In genomic region chr20:62258499-62259293, GRCh38 we compare ENCODE assay signal across 1 cellular context.
TF ChIP-seq lines count a peak whose summit lies in the region.

No MANE protein-coding gene starts in this region.

TF ChIP-seq in endothelial cell of umbilical vein, 7 proteins besides CTCF, POLR2A, EP300 and RAD21:
- TF ChIP-seq FOS (IDR thresholded peaks at IDR 0.05; ENCODE audit: borderline replicate concordance, insufficient read depth, low read length) = peak; percentile 21
- TF ChIP-seq EZH2 (IDR thresholded peaks at IDR 0.05; ENCODE audit: borderline replicate concordance, low read depth, low read length, severe bottlenecking) = no peak
TF ChIP-seq in endothelial cell of umbilical vein: peak in this region for 1.
